In genomic region chr19:55258828-55259539, GRCh38 we compare ENCODE assay signal across 8 cellular contexts. TPM values are rescaled to one million over a fixed set of nuclear protein-coding genes. Genes with fewer than 3 reads are reported as not detected.
DNase-seq lines count a peak whose midpoint lies in the region; ATAC-seq and TF ChIP-seq lines count a peak whose summit lies in the region.

Gene PPP6R1 (minus strand): TSS chr19:55259017. CDS start chr19:55247103, 11,914 bp downstream.

- peak; percentile 43 to 87 for TF ChIP-seq POLR2A in uterus (IDR thresholded peaks at IDR 0.05)

- TF ChIP-seq CTCF in ascending aorta (IDR thresholded peaks at IDR 0.05) (peak in 1 of 3 experiments; percentile 15), uterus (IDR thresholded peaks at IDR 0.05) (peak in 3 of 4 experiments; percentile 2 to 53 (median 35))

- intact Hi-C loops in ascending aorta (cut with DNase I): loop anchor here (1.0 to 10.0 kb wide), 6 partner anchors 21 to 794 kb away; partner anchors contain the start of genes HSPBP1, KMT5C, LENG9 and PPP1R12C
- intact Hi-C loops in right cardiac atrium (cut with DNase I): loop anchor here in 1 of 4 donors (2.0 kb wide), 1 partner anchor 20 kb away; no protein-coding TSS in a partner anchor
- intact Hi-C loops in uterus (cut with DNase I; ENCODE audit: low total_unique reads): no loop called here

- H3K27me3 ChIP-seq in ascending aorta (no peaks in the 10 kb centered on the region), right cardiac atrium (ENCODE audit: control insufficient read depth, insufficient read depth) (no peaks in the 10 kb centered on the region), uterus (no peaks in the 10 kb centered on the region)

- H3K4me1 Mint-ChIP-seq in T-helper 2 cell treated with Interferon-gamma antibody and Interleukin-4, amounts not matched to agents 5 μg/mL and 100 μg/mL, for 36 hours (ENCODE audit: low read depth): peaks cover 41% of the 10 kb centered on the region

- no peaks in the 10 kb centered on the region for H3K27me3 Mint-ChIP-seq in T-helper 2 cell treated with Interferon-gamma antibody and Interleukin-4, amounts not matched to agents 5 μg/mL and 100 μg/mL, for 36 hours (ENCODE audit: low read depth)

- peak within 1 kb of the TSS; percentile 98 for H3K27ac Mint-ChIP-seq in T-helper 2 cell treated with Interferon-gamma antibody and Interleukin-4, amounts not matched to agents 5 μg/mL and 100 μg/mL, for 36 hours

- H3K36me3 Mint-ChIP-seq in T-helper 2 cell treated with Interferon-gamma antibody and Interleukin-4, amounts not matched to agents 5 μg/mL and 100 μg/mL, for 36 hours (ENCODE audit: low read depth): peaks cover 39% of the 10 kb centered on the region

- H3K4me1 ChIP-seq in ascending aorta (peaks cover 8 to 24% of the 10 kb centered on the region in 2 donors), right cardiac atrium (ENCODE audit: control insufficient read depth, insufficient read depth, low read length) (peaks cover 18% of the 10 kb centered on the region), uterus (peaks cover 5 to 10% of the 10 kb centered on the region in 2 donors)

- under 1% methylated on average over 76 of the region's 76 CpGs for WGBS in right cardiac atrium

- H3K27ac ChIP-seq in ascending aorta: peak within 1 kb of the TSS; percentile 84 to 88
- peak within 1 kb of the TSS; percentile 80 for H3K27ac ChIP-seq in right cardiac atrium (ENCODE audit: low read length)
- peak within 1 kb of the TSS; percentile 92 for H3K27ac ChIP-seq in uterus

- H3K9me3 Mint-ChIP-seq in T-helper 2 cell treated with Interferon-gamma antibody and Interleukin-4, amounts not matched to agents 5 μg/mL and 100 μg/mL, for 36 hours: no peaks in the 10 kb centered on the region

- H3K4me3 ChIP-seq in ascending aorta (peak within 1 kb of the TSS; percentile 85 to 87), right cardiac atrium (ENCODE audit: low read length) (peak within 1 kb of the TSS; percentile 70), uterus (peak within 1 kb of the TSS; percentile 73 to 79)

- H3K36me3 ChIP-seq in ascending aorta: no peaks in the 10 kb centered on the region
- H3K36me3 ChIP-seq in uterus: no peaks in the 10 kb centered on the region

- peak within 1 kb of the TSS; percentile 99 for H3K4me3 Mint-ChIP-seq in T-helper 2 cell treated with Interferon-gamma antibody and Interleukin-4, amounts not matched to agents 5 μg/mL and 100 μg/mL, for 36 hours

- DNase-seq in NCI-H1930 (lab: John Stamatoyannopoulos, UW) (peak; percentile 98 to 99), ascending aorta (ENCODE audit: low spot score in 2 of 2) (peak; percentile 92 to 99), right cardiac atrium (peak; percentile 98 to 99 (median 99)), pulmonary artery endothelial cell (ENCODE audit: low read depth, low spot score) (peak; percentile 99), uterus (peak; percentile 98 to 100)
- DNase-seq in T-helper 2 cell treated with Interferon-gamma antibody and Interleukin-4, amounts not matched to agents 5 μg/mL and 100 μg/mL, for 36 hours (ENCODE audit: low spot score): peak; percentile 97

- ATAC-seq in GM18502 (IDR thresholded peaks at IDR 0.05; ENCODE audit: poor library complexity, unreplicated experiment) (peak; percentile 69), HG02970 (IDR thresholded peaks at IDR 0.05; ENCODE audit: low FRiP score, unreplicated experiment) (peak; percentile 68), right cardiac atrium (peak; percentile 96 to 97)

- no peaks in the 10 kb centered on the region for H3K9me3 ChIP-seq in ascending aorta
- H3K9me3 ChIP-seq in right cardiac atrium (ENCODE audit: control insufficient read depth, low read length): no peaks in the 10 kb centered on the region
- H3K9me3 ChIP-seq in uterus: no peaks in the 10 kb centered on the region

RNA-seq across cellular contexts. Expression of gene PPP6R1, which starts in this region (rescaled TPM):
- total RNA-seq in ascending aorta (68.3 TPM), right cardiac atrium (10 to 100 TPM; 39.3 to 43.5 (median 41.4) TPM), pulmonary artery endothelial cell (32.5 and 33.0 TPM in 2 replicates), uterus (10 to 100 TPM in 2 of 4 donors, 1 to 10 TPM in 2; 5.6 to 70.4 (median 16.3) TPM)
- 31.7 TPM for polyA plus RNA-seq in right cardiac atrium

Comparison
In these comparisons a context has a peak if more than half of its experiments do, and no peak if none do; other contexts are left out.
1. Peak in every context shown above with its lines: DNase-seq, ATAC-seq, H3K4me3 ChIP-seq and H3K27ac ChIP-seq.